1 cellular context compared by ENCODE assay signal in the genomic region with DNA sequence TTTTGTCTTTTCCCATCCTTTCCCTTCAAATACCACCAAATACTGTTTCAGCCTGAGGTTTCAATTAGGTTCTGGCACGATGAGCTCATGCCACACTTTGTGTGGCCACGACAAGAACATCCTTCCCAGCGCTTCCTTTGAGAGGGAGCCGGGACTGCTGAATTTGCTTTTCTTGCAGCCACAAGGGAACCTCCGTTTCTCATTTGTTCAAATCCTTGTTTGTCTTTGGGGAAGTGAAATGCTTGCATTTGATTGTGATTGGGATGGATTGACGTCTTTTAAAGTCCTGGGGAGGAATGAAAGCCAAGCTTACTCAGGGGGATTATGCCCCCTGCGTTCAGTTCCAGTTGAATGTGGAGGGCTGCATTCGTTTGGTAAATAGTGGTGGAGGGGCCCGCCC.
TF ChIP-seq lines count a peak whose summit lies in the region.

No MANE protein-coding gene starts in this region.

TF ChIP-seq in GM23338, 12 proteins besides CTCF, POLR2A, EP300 and RAD21 (continued from another document):
- TF ChIP-seq, protein P1, sequence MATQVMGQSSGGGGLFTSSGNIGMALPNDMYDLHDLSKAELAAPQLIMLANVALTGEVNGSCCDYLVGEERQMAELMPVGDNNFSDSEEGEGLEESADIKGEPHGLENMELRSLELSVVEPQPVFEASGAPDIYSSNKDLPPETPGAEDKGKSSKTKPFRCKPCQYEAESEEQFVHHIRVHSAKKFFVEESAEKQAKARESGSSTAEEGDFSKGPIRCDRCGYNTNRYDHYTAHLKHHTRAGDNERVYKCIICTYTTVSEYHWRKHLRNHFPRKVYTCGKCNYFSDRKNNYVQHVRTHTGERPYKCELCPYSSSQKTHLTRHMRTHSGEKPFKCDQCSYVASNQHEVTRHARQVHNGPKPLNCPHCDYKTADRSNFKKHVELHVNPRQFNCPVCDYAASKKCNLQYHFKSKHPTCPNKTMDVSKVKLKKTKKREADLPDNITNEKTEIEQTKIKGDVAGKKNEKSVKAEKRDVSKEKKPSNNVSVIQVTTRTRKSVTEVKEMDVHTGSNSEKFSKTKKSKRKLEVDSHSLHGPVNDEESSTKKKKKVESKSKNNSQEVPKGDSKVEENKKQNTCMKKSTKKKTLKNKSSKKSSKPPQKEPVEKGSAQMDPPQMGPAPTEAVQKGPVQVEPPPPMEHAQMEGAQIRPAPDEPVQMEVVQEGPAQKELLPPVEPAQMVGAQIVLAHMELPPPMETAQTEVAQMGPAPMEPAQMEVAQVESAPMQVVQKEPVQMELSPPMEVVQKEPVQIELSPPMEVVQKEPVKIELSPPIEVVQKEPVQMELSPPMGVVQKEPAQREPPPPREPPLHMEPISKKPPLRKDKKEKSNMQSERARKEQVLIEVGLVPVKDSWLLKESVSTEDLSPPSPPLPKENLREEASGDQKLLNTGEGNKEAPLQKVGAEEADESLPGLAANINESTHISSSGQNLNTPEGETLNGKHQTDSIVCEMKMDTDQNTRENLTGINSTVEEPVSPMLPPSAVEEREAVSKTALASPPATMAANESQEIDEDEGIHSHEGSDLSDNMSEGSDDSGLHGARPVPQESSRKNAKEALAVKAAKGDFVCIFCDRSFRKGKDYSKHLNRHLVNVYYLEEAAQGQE (IDR thresholded peaks at IDR 0.05; ENCODE audit: unreplicated experiment) = no peak
- TF ChIP-seq, protein P2, sequence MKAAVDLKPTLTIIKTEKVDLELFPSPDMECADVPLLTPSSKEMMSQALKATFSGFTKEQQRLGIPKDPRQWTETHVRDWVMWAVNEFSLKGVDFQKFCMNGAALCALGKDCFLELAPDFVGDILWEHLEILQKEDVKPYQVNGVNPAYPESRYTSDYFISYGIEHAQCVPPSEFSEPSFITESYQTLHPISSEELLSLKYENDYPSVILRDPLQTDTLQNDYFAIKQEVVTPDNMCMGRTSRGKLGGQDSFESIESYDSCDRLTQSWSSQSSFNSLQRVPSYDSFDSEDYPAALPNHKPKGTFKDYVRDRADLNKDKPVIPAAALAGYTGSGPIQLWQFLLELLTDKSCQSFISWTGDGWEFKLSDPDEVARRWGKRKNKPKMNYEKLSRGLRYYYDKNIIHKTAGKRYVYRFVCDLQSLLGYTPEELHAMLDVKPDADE (IDR thresholded peaks at IDR 0.05) = no peak
- TF ChIP-seq EZH2 (IDR thresholded peaks at IDR 0.05; ENCODE audit: low read depth, unreplicated experiment) = no peak
TF ChIP-seq in GM23338: peak in this region for 0.
